In genomic region chr13:77728265-77728966, GRCh38 we compare ENCODE assay signal across 21 cellular contexts. TPM values are rescaled to one million over a fixed set of nuclear protein-coding genes. Genes with fewer than 3 reads are reported as not detected.
A peak's percentile ranks its signal among the peaks of the same experiment; 100 is the strongest.
DNase-seq lines count a peak whose midpoint lies in the region; ATAC-seq and TF ChIP-seq lines count a peak whose summit lies in the region.
"Had no signal": no experiment of that assay in that cellular context is flagged by ENCODE, and none has a peak within 500 bp of the region (broad histone marks: within the 10 kb centered on the region; RNA-seq: fewer than 3 reads in every experiment).

No MANE protein-coding gene starts in this region.

- no peaks in the 10 kb centered on the region for H3K36me3 Mint-ChIP-seq in glutamatergic neuron (ENCODE audit: unreplicated experiment)

- H3K27me3 Mint-ChIP-seq in glutamatergic neuron (ENCODE audit: unreplicated experiment): peaks cover 3% of the 10 kb centered on the region
- H3K27me3 Mint-ChIP-seq: effector memory CD8-positive, alpha-beta T cell had no signal

- H3K27ac Mint-ChIP-seq in glutamatergic neuron (ENCODE audit: unreplicated experiment): peak overlapping the region; percentile 97
- H3K27ac Mint-ChIP-seq: HFFc6 had no signal

- no peak for ATAC-seq in GM18511 (IDR thresholded peaks at IDR 0.05; ENCODE audit: unreplicated experiment)
- ATAC-seq: effector memory CD8-positive, alpha-beta T cell; gastroesophageal sphincter; HepG2 had no signal

- no peak overlapping the region for H3K4me3 ChIP-seq in LNCaP clone FGC (ENCODE audit: low read depth, low read length)
- H3K4me3 ChIP-seq: esophagus squamous epithelium, gastroesophageal sphincter had no signal

- DNase-seq in DMS 273 treated with DMSO at 0.1 percent for 48 hours (lab: John Stamatoyannopoulos, UW) (peak; percentile 84), LNCaP clone FGC (ENCODE audit: low read depth) (peak; percentile 61), glutamatergic neuron (no peak), HUDEP-2 (lab: John Stamatoyannopoulos, UW; ENCODE audit: unreplicated experiment in 76 of 76) (no peak), D341Med (ENCODE audit: low spot score) (no peak), GOT3 (lab: John Stamatoyannopoulos, UW) (no peak)
- DNase-seq: activated CD8-positive, alpha-beta memory T cell treated with anti-CD3 and anti-CD28 coated beads, Interleukin-2, amount 50 U/mL, for 4 hours; activated gamma-delta T cell; anterior cingulate cortex; COR-L47; effector memory CD8-positive, alpha-beta T cell; esophagus squamous epithelium; HFFc6; NCI-H187; NCI-H446 treated with DMSO at 0.1 percent for 48 hours; occipital lobe; Right ventricle myocardium superior had no signal

- H3K4me1 Mint-ChIP-seq in glutamatergic neuron (ENCODE audit: low read depth, unreplicated experiment): peaks cover 70% of the 10 kb centered on the region

- peak overlapping the region; percentile 78 for H3K4me3 Mint-ChIP-seq in glutamatergic neuron (ENCODE audit: unreplicated experiment)
- H3K4me3 Mint-ChIP-seq: HFFc6 had no signal

- H3K27ac ChIP-seq in VCaP: peak overlapping the region; percentile 34; the same call in 1 of the 2 replicates
- H3K27ac ChIP-seq: esophagus squamous epithelium, gastroesophageal sphincter had no signal

- peaks cover 10% of the 10 kb centered on the region for H3K9me3 Mint-ChIP-seq in glutamatergic neuron (ENCODE audit: unreplicated experiment)
- H3K9me3 Mint-ChIP-seq: effector memory CD8-positive, alpha-beta T cell had no signal

- TF ChIP-seq CTCF in LNCaP clone FGC (IDR thresholded peaks at IDR 0.05; ENCODE audit: control insufficient read depth, extremely low read depth, insufficient read depth) (no peak), VCaP (conservative IDR thresholded peaks at IDR 0.05) (no peak), glutamatergic neuron (IDR thresholded peaks at IDR 0.05; ENCODE audit: partially characterized antibody, unreplicated experiment) (no peak)

RNA-seq across cellular contexts. Expression of gene SLAIN1, which starts 30.9 kb away (rescaled TPM):
- total RNA-seq in glutamatergic neuron (ENCODE audit: unreplicated experiment): 120 TPM

Comparison
In these comparisons a context has a peak if more than half of its experiments do, and no peak if none do; other contexts are left out.
1. DNase-seq: peak in DMS 273 treated with DMSO at 0.1 percent for 48 hours (single experiment) and LNCaP clone FGC (single experiment); none in glutamatergic neuron (single experiment), HUDEP-2 (0 of 76), D341Med (single experiment) and GOT3 (single experiment).